ENCODE assay signal across 1 cellular context in the genomic region with DNA sequence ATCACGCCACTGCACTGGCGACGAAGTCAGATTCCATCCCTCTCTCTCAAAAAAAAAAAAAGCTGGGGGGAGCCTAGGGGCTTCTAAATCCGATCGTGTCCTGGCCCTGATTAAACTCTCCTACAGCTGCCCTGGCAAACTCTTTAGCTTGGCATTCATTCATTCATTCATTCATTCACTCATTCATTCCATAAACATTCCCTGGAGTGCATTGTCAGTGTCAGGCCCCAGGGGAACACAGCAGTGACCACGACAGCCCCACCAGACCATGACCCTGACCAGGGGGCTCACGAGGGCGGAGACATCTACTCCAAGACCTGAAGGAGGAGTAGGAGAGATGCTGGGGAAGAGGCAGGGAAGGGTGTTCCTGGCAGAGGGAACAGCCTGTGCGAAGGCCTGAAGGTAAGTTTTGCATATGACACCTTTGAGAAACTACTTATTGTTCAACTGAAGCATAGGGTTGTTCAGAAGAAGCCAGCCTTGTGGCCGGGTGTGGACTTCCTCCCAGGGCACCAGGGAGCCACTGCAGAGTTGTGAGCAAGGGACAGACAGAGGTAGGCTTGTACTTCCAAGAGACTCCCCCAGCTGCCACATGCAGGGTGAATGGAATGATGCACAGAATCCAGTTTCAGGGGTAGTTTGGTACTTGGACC.
TF ChIP-seq lines count a peak whose summit lies in the region.

No MANE protein-coding gene starts in this region.

TF ChIP-seq in A549, 52 proteins besides CTCF, POLR2A, EP300 and RAD21 (continued from another document):
- TF ChIP-seq, protein P1, sequence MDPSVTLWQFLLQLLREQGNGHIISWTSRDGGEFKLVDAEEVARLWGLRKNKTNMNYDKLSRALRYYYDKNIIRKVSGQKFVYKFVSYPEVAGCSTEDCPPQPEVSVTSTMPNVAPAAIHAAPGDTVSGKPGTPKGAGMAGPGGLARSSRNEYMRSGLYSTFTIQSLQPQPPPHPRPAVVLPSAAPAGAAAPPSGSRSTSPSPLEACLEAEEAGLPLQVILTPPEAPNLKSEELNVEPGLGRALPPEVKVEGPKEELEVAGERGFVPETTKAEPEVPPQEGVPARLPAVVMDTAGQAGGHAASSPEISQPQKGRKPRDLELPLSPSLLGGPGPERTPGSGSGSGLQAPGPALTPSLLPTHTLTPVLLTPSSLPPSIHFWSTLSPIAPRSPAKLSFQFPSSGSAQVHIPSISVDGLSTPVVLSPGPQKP (IDR thresholded peaks at IDR 0.05; ENCODE audit: low read depth, low read length): no peak
- no peak for TF ChIP-seq FOXS1 (CRISPR knock-in tag; IDR thresholded peaks at IDR 0.05)
